Comparison of ENCODE assay signal across 9 cellular contexts in the genomic region with DNA sequence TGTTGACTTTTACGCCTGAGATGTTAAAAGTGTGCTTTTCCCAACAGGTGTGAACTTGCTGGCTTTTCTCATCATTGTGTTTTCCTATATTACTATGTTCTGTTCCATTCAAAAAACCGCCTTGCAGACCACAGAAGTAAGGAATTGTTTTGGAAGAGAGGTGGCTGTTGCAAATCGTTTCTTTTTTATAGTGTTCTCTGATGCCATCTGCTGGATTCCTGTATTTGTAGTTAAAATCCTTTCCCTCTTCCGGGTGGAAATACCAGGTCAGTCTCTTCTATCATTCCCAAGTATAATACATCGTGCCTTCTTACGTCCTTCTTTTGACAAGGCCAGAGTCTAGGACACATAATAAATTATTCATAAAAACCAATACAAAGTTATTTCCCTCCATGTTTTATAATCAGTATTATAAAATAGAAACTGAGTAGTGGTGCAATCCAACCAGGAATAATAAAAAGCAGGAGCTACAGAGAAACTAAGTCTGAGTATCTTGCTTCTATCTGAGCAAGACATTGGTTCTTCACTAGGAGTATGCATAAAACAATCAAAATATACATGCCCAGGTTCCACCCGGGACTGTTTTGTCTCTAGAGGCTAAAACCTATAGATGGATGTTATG. TPM values are rescaled to one million over a fixed set of nuclear protein-coding genes. Genes with fewer than 3 reads are reported as not detected.
DNase-seq lines count a peak whose midpoint lies in the region; ATAC-seq and TF ChIP-seq lines count a peak whose summit lies in the region.
"Had no signal": no experiment of that assay in that cellular context is flagged by ENCODE, and none has a peak within 500 bp of the region (broad histone marks: within the 10 kb centered on the region; RNA-seq: fewer than 3 reads in every experiment).

No MANE protein-coding gene starts in this region.

- BruUV-seq in MCF 10A (replicated peaks; lab: Mats Ljungman, UMichigan), result no TSS peak

- no peaks in the 10 kb centered on the region for H3K9me3 ChIP-seq in breast epithelium
- no peaks in the 10 kb centered on the region for H3K9me3 ChIP-seq in SK-N-SH
- no peaks in the 10 kb centered on the region for H3K9me3 ChIP-seq in hepatocyte (ENCODE audit: low read depth)

- H3K27me3 ChIP-seq in breast epithelium, result no peaks in the 10 kb centered on the region
- H3K27me3 ChIP-seq in SK-N-SH (ENCODE audit: insufficient read depth), result no peaks in the 10 kb centered on the region
- H3K27me3 ChIP-seq in hepatocyte, result no peaks in the 10 kb centered on the region

- H2AFZ ChIP-seq in SK-N-SH (ENCODE audit: low read depth) (peak overlapping the region; percentile 14; the same call in 1 of the 2 replicates), hepatocyte (no peak overlapping the region)

- H3K36me3 ChIP-seq in breast epithelium, result no peaks in the 10 kb centered on the region
- H3K36me3 ChIP-seq in SK-N-SH (replicated peaks in 1 of 2; ENCODE audit: control insufficient read depth in 1 of 2, insufficient read depth in 2 of 2, low read length in 1 of 2), result no peaks in the 10 kb centered on the region
- no peaks in the 10 kb centered on the region for H3K36me3 ChIP-seq in hepatocyte (replicated peaks; ENCODE audit: insufficient read depth, low read depth)

- H3K79me2 ChIP-seq in SK-N-SH (ENCODE audit: insufficient read depth) (no peaks in the 10 kb centered on the region), hepatocyte (no peaks in the 10 kb centered on the region)

- H3K9me2 ChIP-seq in SK-N-SH (no peaks in the 10 kb centered on the region), hepatocyte (replicated peaks; ENCODE audit: insufficient read depth) (no peaks in the 10 kb centered on the region)

- TF ChIP-seq RAD21 in SK-N-SH (IDR thresholded peaks at IDR 0.05; ENCODE audit: low read length), result peak; percentile 79

- H3K4me1 Mint-ChIP-seq in MCF 10A (ENCODE audit: insufficient read depth, unreplicated experiment) (peaks cover 13% of the 10 kb centered on the region), type B pancreatic cell (ENCODE audit: unreplicated experiment) (peaks cover 4% of the 10 kb centered on the region)

- H3K9me3 Mint-ChIP-seq in MCF 10A (ENCODE audit: unreplicated experiment) (no peaks in the 10 kb centered on the region), type B pancreatic cell (no peaks in the 10 kb centered on the region)

- peak; percentile 39 for TF ChIP-seq CTCF in MCF 10A (IDR thresholded peaks at IDR 0.05; ENCODE audit: unreplicated experiment)
- TF ChIP-seq CTCF in breast epithelium (IDR thresholded peaks at IDR 0.05), result no peak
- TF ChIP-seq CTCF in SK-N-SH (IDR thresholded peaks at IDR 0.05), result peak; percentile 68
- peak; percentile 60 for TF ChIP-seq CTCF in hepatocyte (IDR thresholded peaks at IDR 0.05; ENCODE audit: poor library complexity)
- peak; percentile 65 for TF ChIP-seq CTCF in type B pancreatic cell (conservative IDR thresholded peaks at IDR 0.05)
- TF ChIP-seq CTCF in GM13976 (IDR thresholded peaks at IDR 0.05; ENCODE audit: borderline replicate concordance, control extremely low read depth, extremely low read depth, insufficient read depth, missing control alignments), result no peak

- H3K4me2 ChIP-seq in SK-N-SH, result no peak overlapping the region
- H3K4me2 ChIP-seq in hepatocyte, result no peak overlapping the region

- TF ChIP-seq EP300 in SK-N-SH (IDR thresholded peaks at IDR 0.05; ENCODE audit: borderline replicate concordance in 1 of 2, low read depth in 1 of 2, low read length in 1 of 2), result no peak

- H4K20me1 ChIP-seq in SK-N-SH (ENCODE audit: insufficient read depth) (no peaks in the 10 kb centered on the region), hepatocyte (ENCODE audit: insufficient read depth, poor library complexity, severe bottlenecking) (no peaks in the 10 kb centered on the region)

- no peak overlapping the region for H3K27ac Mint-ChIP-seq in MCF 10A (ENCODE audit: low read depth, unreplicated experiment)
- H3K27ac Mint-ChIP-seq in type B pancreatic cell, result no peak overlapping the region

- CTCF ChIA-PET in MCF 10A (lab: Yijun Ruan, JAX) (interaction anchor here (0.6 to 3.5 kb wide), 23 partner anchors 10 to 596 kb away, joined by 3 to 25 read pairs (median 4); no protein-coding TSS in a partner anchor), SK-N-SH (lab: Yijun Ruan, JAX) (interaction anchor here (0.6 to 3.0 kb wide), 16 partner anchors 10 to 602 kb away, joined by 3 to 20 read pairs (median 4); no protein-coding TSS in a partner anchor)

- H3K4me3 Mint-ChIP-seq in MCF 10A (ENCODE audit: unreplicated experiment), result no peak overlapping the region
- no peak overlapping the region for H3K4me3 Mint-ChIP-seq in type B pancreatic cell

- no peak for TF ChIP-seq POLR2A in breast epithelium (IDR thresholded peaks at IDR 0.05)

- POLR2A ChIA-PET in MCF 10A (lab: Yijun Ruan, JAX), result no interaction called here
- POLR2A ChIA-PET in SK-N-SH (lab: Yijun Ruan, JAX), result no interaction called here

- in situ Hi-C loops in GM13976 (cut with MboI; ENCODE audit: low sequenced_read_pairs, unreplicated experiment), result no loop called here

- 21% methylated on average over 7 of the region's 7 CpGs for WGBS in SK-N-SH (ENCODE audit: low lambda C conversion rate)
- WGBS in hepatocyte (ENCODE audit: low lambda C conversion rate, missing lambda C conversion rate), result 44% methylated on average over 7 of the region's 7 CpGs

- no peaks in the 10 kb centered on the region for H3F3A ChIP-seq in SK-N-SH (replicated peaks; ENCODE audit: insufficient read depth)

- DNase-seq in MCF 10A (ENCODE audit: unreplicated experiment) (peak; percentile 54), breast epithelium (ENCODE audit: low spot score in 2 of 2) (no peak), SK-N-SH (peak; percentile 61), hepatocyte (ENCODE audit: low spot score) (peak; percentile 57), type B pancreatic cell (ENCODE audit: extremely low spot score, unreplicated experiment) (no peak), mucosa of gallbladder (ENCODE audit: low spot score) (no peak), GM13976 (ENCODE audit: low spot score) (no peak)

- peaks cover 12% of the 10 kb centered on the region for H3K27me3 Mint-ChIP-seq in MCF 10A (ENCODE audit: insufficient read depth, unreplicated experiment)
- H3K27me3 Mint-ChIP-seq in type B pancreatic cell, result no peaks in the 10 kb centered on the region

- no peak overlapping the region for H3K27ac ChIP-seq in breast epithelium
- H3K27ac ChIP-seq in SK-N-SH (ENCODE audit: low read depth in 2 of 2, low read length in 1 of 2), result no peak overlapping the region
- H3K27ac ChIP-seq in hepatocyte, result no peak overlapping the region

- no peak overlapping the region for H3K9ac ChIP-seq in SK-N-SH

- H3K36me3 Mint-ChIP-seq in MCF 10A (ENCODE audit: insufficient read depth, unreplicated experiment) (no peaks in the 10 kb centered on the region), type B pancreatic cell (no peaks in the 10 kb centered on the region)

- intact Hi-C loops in MCF 10A (cut with micrococcal nuclease), result loop anchor here (1.0 kb wide), 5 partner anchors 55 to 561 kb away; no protein-coding TSS in a partner anchor
- intact Hi-C loops in breast epithelium (cut with DNase I; ENCODE audit: low total_unique reads), result no loop called here

- H3K4me3 ChIP-seq in breast epithelium (no peak overlapping the region), SK-N-SH (ENCODE audit: low read depth in 2 of 2, low read length in 1 of 2) (no peak overlapping the region), hepatocyte (no peak overlapping the region)

- no peak for ATAC-seq in GM18520 (IDR thresholded peaks at IDR 0.05; ENCODE audit: unreplicated experiment)

- H3K4me1 ChIP-seq in breast epithelium (no peaks in the 10 kb centered on the region), SK-N-SH (ENCODE audit: control insufficient read depth in 1 of 2, insufficient read depth in 2 of 2, low read depth in 1 of 2, low read length in 1 of 2) (peaks cover 0 to 4% of the 10 kb centered on the region in 2 experiments; a peak in 2 of 4 replicates), hepatocyte (ENCODE audit: insufficient read depth) (no peaks in the 10 kb centered on the region)

TF ChIP-seq in SK-N-SH, 30 proteins besides CTCF, POLR2A, EP300 and RAD21:
- TF ChIP-seq, protein P1, sequence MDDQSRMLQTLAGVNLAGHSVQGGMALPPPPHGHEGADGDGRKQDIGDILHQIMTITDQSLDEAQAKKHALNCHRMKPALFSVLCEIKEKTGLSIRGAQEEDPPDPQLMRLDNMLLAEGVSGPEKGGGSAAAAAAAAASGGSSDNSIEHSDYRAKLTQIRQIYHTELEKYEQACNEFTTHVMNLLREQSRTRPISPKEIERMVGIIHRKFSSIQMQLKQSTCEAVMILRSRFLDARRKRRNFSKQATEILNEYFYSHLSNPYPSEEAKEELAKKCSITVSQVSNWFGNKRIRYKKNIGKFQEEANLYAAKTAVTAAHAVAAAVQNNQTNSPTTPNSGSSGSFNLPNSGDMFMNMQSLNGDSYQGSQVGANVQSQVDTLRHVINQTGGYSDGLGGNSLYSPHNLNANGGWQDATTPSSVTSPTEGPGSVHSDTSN (IDR thresholded peaks at IDR 0.05), result no peak
- TF ChIP-seq ELF1 (IDR thresholded peaks at IDR 0.05), result peak; percentile 71; the same call in 1 of the 2 replicates
- TF ChIP-seq SMC3 (IDR thresholded peaks at IDR 0.05; ENCODE audit: low read depth, low read length), result peak; percentile 63

RNA-seq across cellular contexts. Expression of a gene that starts 57.9 kb away (rescaled TPM):
- total RNA-seq in MCF 10A (2022) (not detected in 2 replicates), breast epithelium (under 1 TPM in 1 of 3 donors, not detected in 2; 0.48 TPM), hepatocyte (not detected in 2 replicates), type B pancreatic cell (ENCODE audit: low replicate concordance) (0.80 TPM in 1 of 2 replicates, not detected in the other), mucosa of gallbladder (not detected)
- polyA plus RNA-seq in SK-N-SH (2012; rRNA removed) (not detected in 2 replicates), hepatocyte (not detected in 2 replicates)
- polyA plus RNA-seq in SK-N-SH (2012; cell fraction: cytosol; rRNA removed), result not detected in 2 replicates
- not detected in 2 replicates for polyA plus RNA-seq in SK-N-SH (2012; cell fraction: nucleus; rRNA removed)
- total RNA-seq: T-helper 1 cell treated with Interleukin-12 subunit alpha and Interleukin-12 subunit beta and Interleukin-4 antibody, amounts not matched to agents 30 ng/mL and 1 ng/mL, for 36 hours had no signal

Comparison
In these comparisons a context has a peak if more than half of its experiments do, and no peak if none do; other contexts are left out.
1. DNase-seq: peak in MCF 10A (single experiment), SK-N-SH (single experiment) and hepatocyte (single experiment); none in breast epithelium (0 of 2), type B pancreatic cell (single experiment), mucosa of gallbladder (single experiment) and GM13976 (single experiment).
2. CTCF ChIP-seq: peak in MCF 10A (single experiment), SK-N-SH (single experiment), hepatocyte (single experiment) and type B pancreatic cell (single experiment); none in breast epithelium (0 of 3) and GM13976 (single experiment).